Comparison of ENCODE assay signal across 8 cellular contexts in genomic region chr16:19086322-19087199, GRCh38. TPM values are rescaled to one million over a fixed set of nuclear protein-coding genes. Genes with fewer than 3 reads are reported as not detected.
DNase-seq lines count a peak whose midpoint lies in the region; TF ChIP-seq lines count a peak whose summit lies in the region.

No MANE protein-coding gene starts in this region.

- TF ChIP-seq CTCF in BJ (IDR thresholded peaks at IDR 0.05; ENCODE audit: insufficient read depth, low read depth, low read length) (peak; percentile 95), epithelial cell of esophagus (IDR thresholded peaks at IDR 0.05; ENCODE audit: insufficient read depth, low read depth, low read length, missing control alignments) (peak; percentile 71)

- H3K4me3 ChIP-seq in BJ (ENCODE audit: low read depth, low read length) = peak overlapping the region; percentile 35
- peak overlapping the region; percentile 40 for H3K4me3 ChIP-seq in epithelial cell of esophagus (ENCODE audit: low read length)

- no peak for DNase-seq in BJ (ENCODE audit: low read depth)
- DNase-seq in GM19240 (ENCODE audit: insufficient read length, low spot score) = peak; percentile 61
- peak; percentile 53 for DNase-seq in HS-5 (ENCODE audit: low read depth)
- peak; percentile 96 for DNase-seq in NOMO-1 treated with dmso at 0.1 percent for 144 hours (lab: John Stamatoyannopoulos, UW; ENCODE audit: unreplicated experiment)
- peak; percentile 96 for DNase-seq in activated CD8-positive, alpha-beta memory T cell treated with anti-CD3 and anti-CD28 coated beads, Interleukin-2, amount 50 U/mL, for 48 hours
- DNase-seq in epithelial cell of esophagus (ENCODE audit: low read depth) = peak; percentile 75
- peak; percentile 81 for DNase-seq in mucosa of gallbladder (ENCODE audit: low spot score)
- peak; percentile 61 to 63 for DNase-seq in stimulated activated CD8-positive, alpha-beta memory T cell treated with anti-CD3 and anti-CD28 coated beads, Interleukin-2, amount 100 ng/mL, for 1 hour (ENCODE audit: low read depth in 2 of 2)

- no peaks in the 10 kb centered on the region for H3K36me3 ChIP-seq in BJ (ENCODE audit: control insufficient read depth, insufficient read depth, low read length)

- CTCF ChIA-PET in BJ (lab: Yijun Ruan, JAX) = interaction anchor here (0.5 to 5.5 kb wide), 48 partner anchors 8 to 422 kb away, joined by 3 to 80 read pairs (median 4); partner anchors contain the start of genes COQ7, ITPRIPL2 and TMC7

- POLR2A ChIA-PET in BJ (lab: Charles Lee) = interaction anchor here (0.6 kb wide), 1 partner anchor 181 kb away, joined by 3 read pairs; no protein-coding TSS in a partner anchor

- H3K27me3 ChIP-seq in BJ (ENCODE audit: control insufficient read depth, insufficient read depth, low read length) = no peaks in the 10 kb centered on the region

RNA-seq across cellular contexts. Expression of gene COQ7, which starts 19.1 kb away (rescaled TPM):
- 10.7 and 13.1 TPM in 2 replicates for polyA plus RNA-seq in BJ (2011; rRNA removed)
- polyA minus RNA-seq in BJ (2011; rRNA and poly(A)+ RNA removed) = 8.8 and 10.4 TPM in 2 replicates
- 26.2 TPM for total RNA-seq in mucosa of gallbladder

RNA-seq across cellular contexts. Expression of gene ITPRIPL2, which starts 27.2 kb away (rescaled TPM):
- polyA plus RNA-seq in BJ (2011; rRNA removed) = 14.9 and 15.8 TPM in 2 replicates
- polyA minus RNA-seq in BJ (2011; rRNA and poly(A)+ RNA removed) = 17.2 and 19.7 TPM in 2 replicates
- total RNA-seq in mucosa of gallbladder = 37.5 TPM
